3 cellular contexts compared by ENCODE assay signal in genomic region chr2:163541920-163542319, GRCh38.
TF ChIP-seq lines count a peak whose summit lies in the region.

No MANE protein-coding gene starts in this region.

TF ChIP-seq in HepG2, 621 proteins besides CTCF, POLR2A, EP300 and RAD21:
- TF ChIP-seq ESRRA (CRISPR knock-in tag; IDR thresholded peaks at IDR 0.05; ENCODE audit: low read depth) = no peak
- peak; percentile 86 for TF ChIP-seq CEBPB (IDR thresholded peaks at IDR 0.05; ENCODE audit: borderline replicate concordance, low read depth, low read length)
TF ChIP-seq in HepG2: peak in this region for 1.

TF ChIP-seq in Ishikawa, 13 proteins besides CTCF, POLR2A, EP300 and RAD21:
- no peak for TF ChIP-seq USF1 (IDR thresholded peaks at IDR 0.05)
- no peak for TF ChIP-seq TAF1 (IDR thresholded peaks at IDR 0.05; ENCODE audit: low read depth)
- no peak for TF ChIP-seq ZBTB7A (IDR thresholded peaks at IDR 0.05; ENCODE audit: low read depth)
- TF ChIP-seq TCF12 (IDR thresholded peaks at IDR 0.05; ENCODE audit: low read depth) = no peak
- peak; percentile 81 for TF ChIP-seq CEBPB (IDR thresholded peaks at IDR 0.05)
TF ChIP-seq in Ishikawa: peak in this region for 1.

TF ChIP-seq in H1, 55 proteins besides CTCF, POLR2A, EP300 and RAD21:
- TF ChIP-seq CHD2 (IDR thresholded peaks at IDR 0.05; ENCODE audit: low read length) (no peak), CEBPB (IDR thresholded peaks at IDR 0.05; ENCODE audit: low read depth, low read length) (peak; percentile 90)
